Comparison of ENCODE assay signal across 19 cellular contexts in the genomic region with DNA sequence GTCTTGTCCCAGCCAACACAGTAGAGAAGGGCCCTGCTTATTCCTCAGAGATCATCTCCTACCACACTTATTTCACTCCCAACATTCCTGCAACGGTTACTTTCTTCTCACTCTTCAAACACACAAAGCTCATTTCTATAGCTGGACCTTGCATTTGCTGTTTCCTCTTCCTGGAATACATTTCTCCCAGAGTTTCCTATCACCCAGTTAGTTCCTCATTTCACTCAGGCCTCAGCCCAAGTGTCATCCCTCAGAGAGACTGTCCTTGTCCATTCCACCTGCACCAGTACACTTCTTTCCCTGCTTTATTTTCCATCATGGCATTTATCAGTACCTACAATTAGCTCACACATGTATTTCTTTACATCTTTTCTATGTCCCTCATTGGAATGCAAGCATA.
"Had no signal": no experiment of that assay in that cellular context is flagged by ENCODE, and none has a peak within 500 bp of the region (broad histone marks: within the 10 kb centered on the region; RNA-seq: fewer than 3 reads in every experiment).

No MANE protein-coding gene starts in this region.

- ATAC-seq: activated naive CD8-positive, alpha-beta T cell treated with anti-CD3 and anti-CD28 coated beads, Interleukin-2, amount 50 U/mL, for 24 hours; gastrocnemius medialis; left lobe of liver; naive thymus-derived CD4-positive, alpha-beta T cell; stimulated activated memory B cell treated with anti-CD40 and anti-IgM and Interleukin-4, amounts not matched to agents 10 μg/mL and 1 μg/mL and 100 μg/mL, for 72 hours had no signal

- H3K4me3 ChIP-seq: gastrocnemius medialis, thyroid gland, uterus had no signal

- DNase-seq: activated CD4-positive, alpha-beta T cell treated with anti-CD3 and anti-CD28 coated beads for 1 hour; activated CD4-positive, alpha-beta T cell treated with anti-CD3 and anti-CD28 coated beads, Interleukin-2, amount 50 U/mL, for 48 hours; activated naive CD4-positive, alpha-beta T cell treated with anti-CD3 and anti-CD28 coated beads for 36 hours; activated naive CD8-positive, alpha-beta T cell treated with anti-CD3 and anti-CD28 coated beads, Interleukin-2, amount 50 U/mL, for 24 hours; aorta; cerebellar nuclear complex; dermis blood vessel endothelial cell; gastrocnemius medialis; islet precursor cell; mammary epithelial cell; naive thymus-derived CD4-positive, alpha-beta T cell; posterior cingulate gyrus; retina; stimulated activated CD4-positive, alpha-beta T cell treated with anti-CD3 and anti-CD28 coated beads, Interleukin-12 subunit alpha, Interleukin-12 subunit beta, amount 100 ng/mL, for 4 hours; stimulated activated CD4-positive, alpha-beta T cell treated with anti-CD3 and anti-CD28 coated beads, Interleukin-2, amount 100 ng/mL, for 24 hours; thyroid gland; uterus had no signal
